Comparison of ENCODE assay signal across 2 cellular contexts in genomic region chr2:112255875-112256274, GRCh38.
TF ChIP-seq lines count a peak whose summit lies in the region.

No MANE protein-coding gene starts in this region.

TF ChIP-seq in SK-N-SH treated with all-trans-retinoic acid at 6 μM for 48 hours, 23 proteins besides CTCF, POLR2A, EP300 and RAD21 (continued from another document):
- TF ChIP-seq, protein P1, sequence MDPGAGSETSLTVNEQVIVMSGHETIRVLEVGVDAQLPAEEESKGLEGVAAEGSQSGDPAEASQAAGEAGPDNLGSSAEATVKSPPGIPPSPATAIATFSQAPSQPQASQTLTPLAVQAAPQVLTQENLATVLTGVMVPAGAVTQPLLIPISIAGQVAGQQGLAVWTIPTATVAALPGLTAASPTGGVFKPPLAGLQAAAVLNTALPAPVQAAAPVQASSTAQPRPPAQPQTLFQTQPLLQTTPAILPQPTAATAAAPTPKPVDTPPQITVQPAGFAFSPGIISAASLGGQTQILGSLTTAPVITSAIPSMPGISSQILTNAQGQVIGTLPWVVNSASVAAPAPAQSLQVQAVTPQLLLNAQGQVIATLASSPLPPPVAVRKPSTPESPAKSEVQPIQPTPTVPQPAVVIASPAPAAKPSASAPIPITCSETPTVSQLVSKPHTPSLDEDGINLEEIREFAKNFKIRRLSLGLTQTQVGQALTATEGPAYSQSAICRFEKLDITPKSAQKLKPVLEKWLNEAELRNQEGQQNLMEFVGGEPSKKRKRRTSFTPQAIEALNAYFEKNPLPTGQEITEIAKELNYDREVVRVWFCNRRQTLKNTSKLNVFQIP (CRISPR knock-in tag; IDR thresholded peaks at IDR 0.05; ENCODE audit: borderline replicate concordance, low read depth), result no peak

TF ChIP-seq in GM23338, 12 proteins besides CTCF, POLR2A, EP300 and RAD21 (continued from another document):
- TF ChIP-seq, protein P2, sequence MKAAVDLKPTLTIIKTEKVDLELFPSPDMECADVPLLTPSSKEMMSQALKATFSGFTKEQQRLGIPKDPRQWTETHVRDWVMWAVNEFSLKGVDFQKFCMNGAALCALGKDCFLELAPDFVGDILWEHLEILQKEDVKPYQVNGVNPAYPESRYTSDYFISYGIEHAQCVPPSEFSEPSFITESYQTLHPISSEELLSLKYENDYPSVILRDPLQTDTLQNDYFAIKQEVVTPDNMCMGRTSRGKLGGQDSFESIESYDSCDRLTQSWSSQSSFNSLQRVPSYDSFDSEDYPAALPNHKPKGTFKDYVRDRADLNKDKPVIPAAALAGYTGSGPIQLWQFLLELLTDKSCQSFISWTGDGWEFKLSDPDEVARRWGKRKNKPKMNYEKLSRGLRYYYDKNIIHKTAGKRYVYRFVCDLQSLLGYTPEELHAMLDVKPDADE (IDR thresholded peaks at IDR 0.05), result no peak
- no peak for TF ChIP-seq POLR2AphosphoS5 (IDR thresholded peaks at IDR 0.05; ENCODE audit: low read depth)
- no peak for TF ChIP-seq CREB1 (CRISPR knock-in tag; IDR thresholded peaks at IDR 0.05; ENCODE audit: low read depth)
- TF ChIP-seq REST (IDR thresholded peaks at IDR 0.05; ENCODE audit: unreplicated experiment), result no peak
TF ChIP-seq in GM23338: peak in this region for 0.
